8 cellular contexts compared by ENCODE assay signal in the genomic region with DNA sequence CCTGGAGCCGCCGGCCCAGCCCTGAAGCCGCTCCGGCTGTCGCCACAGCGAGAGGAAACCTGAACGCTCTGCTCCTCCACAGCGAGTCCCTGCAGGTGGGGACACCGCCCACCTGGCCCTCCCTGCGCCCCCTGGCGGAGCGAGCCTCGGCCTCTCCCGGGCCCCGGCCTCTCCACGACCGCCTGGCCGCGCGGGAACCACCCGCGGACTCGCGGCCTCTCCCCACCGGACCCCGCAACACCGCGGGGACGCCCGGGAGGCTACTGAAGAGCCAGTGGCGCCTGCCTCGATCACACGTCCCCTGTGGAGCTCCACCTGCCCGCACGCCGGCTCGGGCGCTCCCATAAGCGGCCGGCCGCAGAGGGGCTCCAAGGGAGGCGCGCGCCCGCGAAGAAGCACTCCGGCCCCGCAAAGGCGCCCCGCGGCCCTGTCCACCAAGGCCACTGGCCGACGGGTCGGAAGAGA.
DNase-seq lines count a peak whose midpoint lies in the region; ATAC-seq, FAIRE-seq and TF ChIP-seq lines count a peak whose summit lies in the region.

No MANE protein-coding gene starts in this region.

- H3K4me1 ChIP-seq in astrocyte (ENCODE audit: insufficient read depth, low read length): no peaks in the 10 kb centered on the region
- H3K4me1 ChIP-seq in iPS-15b (ENCODE audit: control insufficient read depth, insufficient read depth, low read length): no peaks in the 10 kb centered on the region

- ATAC-seq in HG02798 (IDR thresholded peaks at IDR 0.05; ENCODE audit: poor library complexity, unreplicated experiment): peak; percentile 72
- peak; percentile 99 for ATAC-seq in T-helper 17 cell

- no peak overlapping the region for H3K9ac ChIP-seq in astrocyte (ENCODE audit: low read length)
- H3K9ac ChIP-seq in iPS-15b (ENCODE audit: low read depth, low read length): no peak overlapping the region

- no peaks in the 10 kb centered on the region for H4K20me1 ChIP-seq in astrocyte (ENCODE audit: insufficient read depth, low read length)

- TF ChIP-seq CTCF in AG10803 (conservative IDR thresholded peaks at IDR 0.05; ENCODE audit: low read length) (peak; percentile 42), astrocyte (IDR thresholded peaks at IDR 0.05; ENCODE audit: insufficient read depth, low read depth, low read length) (peak; percentile 9)

- no peaks in the 10 kb centered on the region for H3K9me3 ChIP-seq in T-helper 17 cell (ENCODE audit: control insufficient read depth, low read length, poor library complexity, severe bottlenecking)
- no peaks in the 10 kb centered on the region for H3K9me3 ChIP-seq in astrocyte (ENCODE audit: insufficient read depth, low read depth, low read length)
- H3K9me3 ChIP-seq in iPS-15b (ENCODE audit: control insufficient read depth, insufficient read depth, low read length): no peaks in the 10 kb centered on the region

- peaks cover 27% of the 10 kb centered on the region for H3K27me3 Mint-ChIP-seq in T-helper 17 cell
- H3K27me3 Mint-ChIP-seq in astrocyte (ENCODE audit: low read depth, unreplicated experiment): peaks cover 42% of the 10 kb centered on the region

- peaks cover 9% of the 10 kb centered on the region for H3K4me1 Mint-ChIP-seq in T-helper 17 cell
- H3K4me1 Mint-ChIP-seq in astrocyte (ENCODE audit: low read depth, unreplicated experiment): peaks cover 2% of the 10 kb centered on the region

- no peaks in the 10 kb centered on the region for H3K9me3 Mint-ChIP-seq in astrocyte (ENCODE audit: unreplicated experiment)

- peak overlapping the region; percentile 43 for H3K4me3 Mint-ChIP-seq in T-helper 17 cell
- H3K4me3 Mint-ChIP-seq in astrocyte (ENCODE audit: unreplicated experiment): no peak overlapping the region

- H3K4me3 ChIP-seq in AG10803 (ENCODE audit: low read length) (no peak overlapping the region), astrocyte (ENCODE audit: insufficient read depth, low read depth, low read length) (no peak overlapping the region), iPS-15b (ENCODE audit: low read depth, low read length) (peak overlapping the region; percentile 49)

- DNase-seq in AG10803 (ENCODE audit: low read depth): no peak
- DNase-seq in T-helper 17 cell: peak; percentile 70 to 84 (median 82)
- no peak for DNase-seq in astrocyte (ENCODE audit: low read depth)
- DNase-seq in stimulated activated CD4-positive, alpha-beta T cell treated with anti-CD3 and anti-CD28 coated beads, Interleukin-1b, Interleukin-23, amount 100 ng/mL, for 1 hour (ENCODE audit: low read depth in 2 of 2): peak; percentile 69 to 79
- DNase-seq in NCI-H774 (lab: John Stamatoyannopoulos, UW): no peak
- no peak for DNase-seq in D341Med (ENCODE audit: low spot score)

- H3K27ac ChIP-seq in astrocyte (ENCODE audit: low read depth, low read length): no peak overlapping the region

- no peaks in the 10 kb centered on the region for H3K36me3 ChIP-seq in astrocyte (ENCODE audit: insufficient read depth, low read length)
- H3K36me3 ChIP-seq in iPS-15b (ENCODE audit: control insufficient read depth, insufficient read depth, low read length): no peaks in the 10 kb centered on the region

- H3K4me2 ChIP-seq in astrocyte (ENCODE audit: low read length): peak overlapping the region; percentile 75

- no peaks in the 10 kb centered on the region for H3K79me2 ChIP-seq in astrocyte (ENCODE audit: insufficient read depth, low read length)

- peak overlapping the region; percentile 64 for H2AFZ ChIP-seq in astrocyte (ENCODE audit: low read depth, low read length)

- H3K27ac Mint-ChIP-seq in T-helper 17 cell (no peak overlapping the region), astrocyte (ENCODE audit: unreplicated experiment) (no peak overlapping the region)

- no peak for FAIRE-seq in astrocyte (lab: Jason Lieb, UNC)

- H3K27me3 ChIP-seq in astrocyte (ENCODE audit: insufficient read depth, low read length) (peaks cover 17% of the 10 kb centered on the region), iPS-15b (ENCODE audit: control insufficient read depth, insufficient read depth, low read length) (peaks cover 12% of the 10 kb centered on the region)

- H3K36me3 Mint-ChIP-seq in T-helper 17 cell (ENCODE audit: low read depth) (no peaks in the 10 kb centered on the region), astrocyte (ENCODE audit: low read depth, unreplicated experiment) (no peaks in the 10 kb centered on the region)

Comparison
In these comparisons a context has a peak if more than half of its experiments do, and no peak if none do; other contexts are left out.
1. DNase-seq: peak in T-helper 17 cell (3 of 3) and stimulated activated CD4-positive, alpha-beta T cell treated with anti-CD3 and anti-CD28 coated beads, Interleukin-1b, Interleukin-23, amount 100 ng/mL, for 1 hour (2 of 2); none in AG10803 (single experiment), astrocyte (single experiment), NCI-H774 (single experiment) and D341Med (single experiment).